Comparison of ENCODE assay signal across 22 cellular contexts in genomic region chr19:29381353-29382203, GRCh38.
"Had no signal": no experiment of that assay in that cellular context is flagged by ENCODE, and none has a peak within 500 bp of the region (broad histone marks: within the 10 kb centered on the region; RNA-seq: fewer than 3 reads in every experiment).

No MANE protein-coding gene starts in this region.

- H3K4me1 ChIP-seq: parathyroid adenoma, upper lobe of left lung had no signal

- ATAC-seq: activated naive CD4-positive, alpha-beta T cell treated with anti-CD3 and anti-CD28 coated beads, Interleukin-2, amount 50 U/mL, for 72 hours; activated T-cell treated with anti-CD3 and anti-CD28 coated beads, Interleukin-2, amount 50 U/mL, for 4 hours; effector memory CD8-positive, alpha-beta T cell; left colon; T-cell had no signal

- H3K27ac ChIP-seq: epithelial cell of prostate, neural progenitor cell, parathyroid adenoma, upper lobe of left lung had no signal

- H3K4me3 ChIP-seq: neural progenitor cell, upper lobe of left lung had no signal

- H3K27me3 ChIP-seq: neural progenitor cell, upper lobe of left lung had no signal

- H3K36me3 ChIP-seq: neural progenitor cell, upper lobe of left lung had no signal

- H3K9ac ChIP-seq: neural progenitor cell, parathyroid adenoma, SK-N-SH had no signal

- DNase-seq: activated CD4-positive, alpha-beta T cell treated with anti-CD3 and anti-CD28 coated beads, Interleukin-2, amount 50 U/mL, for 4 hours; activated CD4-positive, CD25-positive, alpha-beta regulatory T cell treated with anti-CD3 and anti-CD28 coated beads, Interleukin-2, amount 50 U/mL, for 72 hours; activated gamma-delta T cell; activated T-cell treated with anti-CD3 and anti-CD28 coated beads, Interleukin-2, amount 50 U/mL, for 4 hours; caudate nucleus; cortex of kidney; effector memory CD8-positive, alpha-beta T cell; naive B cell; SK-N-SH; small intestine; stimulated activated CD4-positive, alpha-beta T cell treated with anti-CD3 and anti-CD28 coated beads, Interleukin-4, amount 100 ng/mL, for 4 hours; stimulated activated CD8-positive, alpha-beta memory T cell treated with anti-CD3 and anti-CD28 coated beads, Interleukin-4, amount 100 ng/mL, for 48 hours; stimulated activated naive CD4-positive, alpha-beta T cell treated with Interleukin-2 at 50 U/mL for 16 hours; substantia nigra; T-helper 9 cell had no signal

- H3K9me3 ChIP-seq: SK-N-SH, upper lobe of left lung had no signal
